ENCODE assay signal across 8 cellular contexts in the genomic region with DNA sequence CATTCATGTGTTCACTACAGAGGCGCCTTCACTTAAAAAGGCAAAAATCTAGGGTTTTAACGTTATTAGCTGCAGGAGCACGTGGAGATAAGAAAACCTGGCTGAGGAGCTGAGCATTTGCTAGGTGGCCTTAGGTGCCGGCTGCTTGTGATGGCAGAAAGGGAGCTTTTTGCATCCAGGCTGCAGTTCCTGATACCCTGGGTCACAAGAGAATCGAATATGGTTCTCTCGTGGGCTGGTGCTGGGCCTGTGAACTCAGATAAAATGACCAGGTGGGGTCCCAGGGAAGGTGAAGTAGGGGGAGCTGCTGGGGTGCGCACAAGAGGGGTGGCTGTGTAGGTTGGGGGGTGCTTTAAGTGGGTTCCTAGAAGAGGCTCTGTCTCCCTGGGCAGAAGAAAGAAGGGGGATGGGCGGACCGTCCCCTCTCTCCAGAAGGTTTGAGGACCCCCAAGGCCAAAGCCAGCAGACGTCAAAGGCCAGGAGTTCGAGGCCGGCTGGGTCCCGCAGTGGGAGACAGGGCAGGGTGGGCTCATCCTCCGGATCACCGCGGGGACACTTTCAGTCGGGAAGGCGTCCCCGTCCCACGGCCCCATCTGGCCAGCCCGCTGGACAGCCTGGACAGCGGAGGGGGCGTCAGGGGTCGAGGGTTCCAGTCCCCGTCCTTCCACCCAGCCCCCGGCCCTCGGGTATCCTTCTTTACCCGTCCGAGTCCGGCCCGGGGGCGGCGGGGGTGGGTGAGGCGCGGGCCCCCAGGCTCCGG. TPM values are rescaled to one million over a fixed set of nuclear protein-coding genes. Genes with fewer than 3 reads are reported as not detected.
DNase-seq lines count a peak whose midpoint lies in the region; TF ChIP-seq lines count a peak whose summit lies in the region.

No MANE protein-coding gene starts in this region.

- H3K9me3 ChIP-seq in AG04450 (ENCODE audit: control insufficient read depth, insufficient read depth, low read length) (no peaks in the 10 kb centered on the region; the same call in 1 of the 2 replicates), mucosa of rectum (ENCODE audit: control insufficient read depth in 2 of 2, low read length in 2 of 2) (no peaks in the 10 kb centered on the region)

- POLR2A ChIA-PET in AG04450 (lab: Yijun Ruan, JAX): no interaction called here

- peaks cover 24 to 25% of the 10 kb centered on the region in 2 donors for H3K4me1 ChIP-seq in mucosa of rectum (ENCODE audit: control insufficient read depth in 2 of 2, insufficient read depth in 2 of 2, low read length in 2 of 2)

- H3K9ac ChIP-seq in mucosa of rectum (ENCODE audit: low read depth in 1 of 2, low read length in 2 of 2): peak overlapping the region; percentile 32 to 69

- CTCF ChIA-PET in AG04450 (lab: Charles Lee): no interaction called here

- H3K27me3 ChIP-seq in AG04450 (ENCODE audit: control insufficient read depth, insufficient read depth, low read length): peaks cover 43% of the 10 kb centered on the region
- H3K27me3 ChIP-seq in mucosa of rectum (ENCODE audit: control insufficient read depth in 2 of 2, insufficient read depth in 2 of 2, low read length in 2 of 2): peaks cover 0 to 4% of the 10 kb centered on the region in 2 donors

- no peaks in the 10 kb centered on the region for H3K36me3 ChIP-seq in mucosa of rectum (ENCODE audit: control insufficient read depth in 2 of 2, insufficient read depth in 2 of 2, low read length in 2 of 2)

- H3K4me3 ChIP-seq in AG04450 (ENCODE audit: low read depth, low read length): peak overlapping the region; percentile 62
- H3K4me3 ChIP-seq in LNCaP clone FGC (ENCODE audit: low read depth, low read length): peak overlapping the region; percentile 52
- peak overlapping the region; percentile 94 for H3K4me3 ChIP-seq in coronary artery
- peak overlapping the region; percentile 44 to 54 for H3K4me3 ChIP-seq in mucosa of rectum (ENCODE audit: low read length in 2 of 2)

- DNase-seq in AG04450 (ENCODE audit: low read depth, low spot score) (no peak), LNCaP clone FGC (ENCODE audit: low read depth) (no peak), coronary artery (ENCODE audit: low spot score) (no peak), HK-2 (ENCODE audit: unreplicated experiment) (no peak), UCSD-AML1 (lab: John Stamatoyannopoulos, UW; ENCODE audit: unreplicated experiment) (no peak), NCI-H2227 (lab: John Stamatoyannopoulos, UW; ENCODE audit: unreplicated experiment) (no peak), DMS79 treated with DMSO at 0.1 percent for 48 hours (lab: John Stamatoyannopoulos, UW) (no peak)

- TF ChIP-seq CTCF in AG04450 (IDR thresholded peaks at IDR 0.05; ENCODE audit: low read depth, low read length): no peak
- no peak for TF ChIP-seq CTCF in LNCaP clone FGC (IDR thresholded peaks at IDR 0.05; ENCODE audit: control insufficient read depth, extremely low read depth, insufficient read depth)
- TF ChIP-seq CTCF in coronary artery (IDR thresholded peaks at IDR 0.05): no peak

- H3K27ac ChIP-seq in AG04450 (ENCODE audit: low read depth, low read length) (no peak overlapping the region), coronary artery (peak overlapping the region in 1 of 2 donors; percentile 84), mucosa of rectum (ENCODE audit: low read depth in 2 of 2, low read length in 2 of 2) (peak overlapping the region; percentile 14 to 63)

RNA-seq across cellular contexts. Expression of gene CMIP, which starts 0.7 kb away (rescaled TPM):
- polyA plus RNA-seq in AG04450 (2011; rRNA removed): 2.7 and 5.5 TPM in 2 replicates
- polyA minus RNA-seq in AG04450 (2011; rRNA and poly(A)+ RNA removed): 8.3 and 14.3 TPM in 2 replicates
